17 cellular contexts compared by ENCODE assay signal in genomic region chr5:57953830-57954229, GRCh38.
DNase-seq lines count a peak whose midpoint lies in the region; ATAC-seq, FAIRE-seq and TF ChIP-seq lines count a peak whose summit lies in the region.
"Had no signal": no experiment of that assay in that cellular context is flagged by ENCODE, and none has a peak within 500 bp of the region (broad histone marks: within the 10 kb centered on the region; RNA-seq: fewer than 3 reads in every experiment).

No MANE protein-coding gene starts in this region.

- H4K8ac ChIP-seq in neuronal stem cell (ENCODE audit: low read depth, low read length) = no peak overlapping the region

- H3K27me3 Mint-ChIP-seq in GM23338 (ENCODE audit: insufficient read depth, low read depth, poor library complexity) = no peaks in the 10 kb centered on the region

- H4K91ac ChIP-seq in neuronal stem cell (ENCODE audit: low read depth, low read length, poor library complexity) = no peak overlapping the region

- H3K27ac ChIP-seq in GM23338 (ENCODE audit: low read depth) = no peak overlapping the region
- peak overlapping the region; percentile 2; the same call in 1 of the 3 replicates for H3K27ac ChIP-seq in K562 (ENCODE audit: extremely low read depth, low read depth, low read length)
- H3K27ac ChIP-seq in neuronal stem cell (replicated peaks; ENCODE audit: low read length) = no peak overlapping the region
- H3K27ac ChIP-seq: BLaER1 treated with 17β-estradiol and CSF1 and Interleukin-3, amounts not matched to agents 10 nM and 100 nM; HL-60 had no signal

- H3K4me3 Mint-ChIP-seq in GM23338 = no peak overlapping the region
- H3K4me3 Mint-ChIP-seq: CD4-positive, alpha-beta T cell had no signal

- H3K4me1 Mint-ChIP-seq in GM23338 = peaks cover 9% of the 10 kb centered on the region; the same call in 1 of the 3 replicates

- H3K36me3 Mint-ChIP-seq in GM23338 (ENCODE audit: low read depth) = no peaks in the 10 kb centered on the region

- POLR2A ChIA-PET in K562 (lab: Yijun Ruan, JAX) = interaction anchor here (0.6 to 0.7 kb wide), 2 partner anchors 43 to 454 kb away, joined by 3 read pairs; no protein-coding TSS in a partner anchor

- no peaks in the 10 kb centered on the region; the same call in 1 of the 2 replicates for H3K9me3 ChIP-seq in K562 (replicated peaks; ENCODE audit: control insufficient read depth, insufficient read depth, low read depth, low read length)
- H3K9me3 ChIP-seq in neuronal stem cell (replicated peaks in 1 of 2; ENCODE audit: control insufficient read depth in 2 of 2, insufficient read depth in 1 of 2, low read depth in 1 of 2, low read length in 2 of 2) = no peaks in the 10 kb centered on the region
- H3K9me3 ChIP-seq: BLaER1 treated with 17β-estradiol and CSF1 and Interleukin-3, amounts not matched to agents 10 nM and 100 nM; HAP-1 had no signal

- FAIRE-seq in K562 (lab: Jason Lieb, UNC) = peak; percentile 59
- FAIRE-seq: G401.6, GM12891 had no signal

- no peak overlapping the region for H2BK120ac ChIP-seq in neuronal stem cell (ENCODE audit: low read depth, low read length)

- ATAC-seq in GM23338 (no peak), K562 (peak; percentile 75), HG03159 (IDR thresholded peaks at IDR 0.05; ENCODE audit: unreplicated experiment) (no peak)

- WGBS in K562 (ENCODE audit: insufficient coverage, low coverage, missing lambda C conversion rate) = 0% methylated on average over 2 of the region's 2 CpGs
- no CpG with 5 or more reads among the region's 2 CpGs for WGBS in neuronal stem cell (ENCODE audit: extremely low coverage in 2 of 2, insufficient read length in 2 of 2, insufficient replicate concordance in 1 of 2), 2 donors

- no peak overlapping the region for H3K4ac ChIP-seq in neuronal stem cell (ENCODE audit: low read length)

- no peaks in the 10 kb centered on the region for H3K79me2 ChIP-seq in GM23338 (replicated peaks; ENCODE audit: insufficient read depth)
- no peaks in the 10 kb centered on the region for H3K79me2 ChIP-seq in K562 (ENCODE audit: control insufficient read depth, insufficient read depth, low read length)

- peaks cover 9% of the 10 kb centered on the region; the same call in 1 of the 2 replicates for H3K9me2 ChIP-seq in GM23338 (ENCODE audit: insufficient read depth)

- CTCF ChIA-PET in K562 (lab: Yijun Ruan, JAX; ENCODE audit: low intra/inter-chr PET ratio) = no interaction called here

- H3K4me1 ChIP-seq in GM23338 (ENCODE audit: insufficient read depth) = 0 out of 2 replicates have a peak, but pooled peaks cover 6% of the 10 kb centered on the region
- no peaks in the 10 kb centered on the region; a peak in 1 of 5 replicates for H3K4me1 ChIP-seq in K562 (replicated peaks in 1 of 2; ENCODE audit: control insufficient read depth in 2 of 2, insufficient read depth in 2 of 2, low read length in 2 of 2)
- H3K4me1 ChIP-seq in neuronal stem cell (ENCODE audit: control insufficient read depth in 2 of 2, insufficient read depth in 1 of 2, low read depth in 1 of 2, low read length in 2 of 2) = peaks cover 3 to 4% of the 10 kb centered on the region in 2 donors
- H3K4me1 ChIP-seq: HAP-1 had no signal

- H2AFZ ChIP-seq in GM23338 (peak overlapping the region; percentile 6; the same call in 1 of the 2 replicates), K562 (ENCODE audit: low read depth, low read length) (no peak overlapping the region), neuronal stem cell (ENCODE audit: low read length) (peak overlapping the region; percentile 46)

- in situ Hi-C loops in K562 (cut with MboI) = no loop called here

- TF ChIP-seq POLR2A in K562 (conservative IDR thresholded peaks at IDR 0.05) = no peak

- H3K4me2 ChIP-seq in GM23338 (no peak overlapping the region), K562 (ENCODE audit: insufficient read depth, low read length) (no peak overlapping the region), neuronal stem cell (ENCODE audit: insufficient read depth, low read length, poor library complexity, severe bottlenecking) (no peak overlapping the region)
- H3K4me2 ChIP-seq: BLaER1 treated with 17β-estradiol and CSF1 and Interleukin-3, amounts not matched to agents 10 nM and 100 nM had no signal

- H3K4me3 ChIP-seq in GM23338 (no peak overlapping the region), K562 (no peak overlapping the region), neuronal stem cell (ENCODE audit: low read length in 2 of 2) (no peak overlapping the region)
- H3K4me3 ChIP-seq: BLaER1 treated with 17β-estradiol and CSF1 and Interleukin-3, amounts not matched to agents 10 nM and 100 nM; HAP-1 had no signal

- peak; percentile 17; the same call in 1 of the 2 replicates for TF ChIP-seq EP300 in K562 (IDR thresholded peaks at IDR 0.05; ENCODE audit: low read length)

- H3K9me3 Mint-ChIP-seq in GM23338 = no peaks in the 10 kb centered on the region
- H3K9me3 Mint-ChIP-seq: CD4-positive, alpha-beta T cell had no signal

- H3K27ac Mint-ChIP-seq in GM23338 = no peak overlapping the region
- H3K27ac Mint-ChIP-seq: CD4-positive, alpha-beta T cell had no signal

- H3K23ac ChIP-seq in neuronal stem cell (ENCODE audit: low read depth, low read length, poor library complexity) = no peak overlapping the region

- H2BK12ac ChIP-seq in neuronal stem cell (ENCODE audit: low read length) = no peak overlapping the region

- no peak overlapping the region for H2BK15ac ChIP-seq in neuronal stem cell (ENCODE audit: low read length)

- DNase-seq in GM23338 (ENCODE audit: low spot score) = no peak
- peak; percentile 7 for DNase-seq in SK-N-DZ (ENCODE audit: low spot score)
- DNase-seq in K562 (ENCODE audit: extremely low read depth in 1 of 4, low spot score in 3 of 4) = peak in 2 of 4 experiments; percentile 19 to 38
- DNase-seq in neuronal stem cell (ENCODE audit: low spot score) = no peak
- DNase-seq in activated CD4-positive, alpha-beta T cell treated with anti-CD3 and anti-CD28 coated beads for 48 hours = no peak
- DNase-seq in DMS79 treated with DMSO at 0.1 percent for 48 hours (lab: John Stamatoyannopoulos, UW) = no peak
- DNase-seq: ACHN; CD4-positive, alpha-beta T cell; DMS79; EL; GOT3 had no signal

- H4K20me1 ChIP-seq in GM23338 (replicated peaks; ENCODE audit: insufficient read depth) (no peaks in the 10 kb centered on the region), K562 (replicated peaks; ENCODE audit: control insufficient read depth, insufficient read depth, low read length) (no peaks in the 10 kb centered on the region)
- H4K20me1 ChIP-seq: BLaER1 treated with 17β-estradiol and CSF1 and Interleukin-3, amounts not matched to agents 10 nM and 100 nM had no signal

- TF ChIP-seq CTCF in GM23338 (conservative IDR thresholded peaks at IDR 0.05; ENCODE audit: low read depth in 2 of 2) (no peak), K562 (IDR thresholded peaks at IDR 0.05 in 2 of 3, conservative IDR thresholded peaks at IDR 0.05 in 1 of 3; ENCODE audit: insufficient read depth in 2 of 3, low read depth in 1 of 3, low read length in 3 of 3) (no peak)

- no peaks in the 10 kb centered on the region for H3K9me1 ChIP-seq in K562 (ENCODE audit: control insufficient read depth, insufficient read depth, low read length)

- H3K36me3 ChIP-seq in GM23338 (ENCODE audit: insufficient read depth) = no peaks in the 10 kb centered on the region
- no peaks in the 10 kb centered on the region for H3K36me3 ChIP-seq in K562 (ENCODE audit: control insufficient read depth, insufficient read depth, low read length)
- H3K36me3 ChIP-seq in neuronal stem cell (replicated peaks in 1 of 2; ENCODE audit: control insufficient read depth in 2 of 2, insufficient read depth in 2 of 2, low read length in 2 of 2) = no peaks in the 10 kb centered on the region
- H3K36me3 ChIP-seq: BLaER1 treated with 17β-estradiol and CSF1 and Interleukin-3, amounts not matched to agents 10 nM and 100 nM; HAP-1 had no signal

- no peaks in the 10 kb centered on the region for H3K79me1 ChIP-seq in neuronal stem cell (ENCODE audit: low read depth, low read length)

- H3K27me3 ChIP-seq in GM23338 (ENCODE audit: insufficient read depth) (no peaks in the 10 kb centered on the region), K562 (ENCODE audit: control insufficient read depth in 2 of 2, insufficient read depth in 2 of 2, low read length in 2 of 2) (no peaks in the 10 kb centered on the region), neuronal stem cell (ENCODE audit: control insufficient read depth in 3 of 3, insufficient read depth in 3 of 3, low read depth in 1 of 3, low read length in 3 of 3) (no peaks in the 10 kb centered on the region)
- H3K27me3 ChIP-seq: BLaER1 treated with 17β-estradiol and CSF1 and Interleukin-3, amounts not matched to agents 10 nM and 100 nM had no signal

- no peak overlapping the region for H2BK5ac ChIP-seq in neuronal stem cell (ENCODE audit: low read length)

- no peak overlapping the region for H3K18ac ChIP-seq in neuronal stem cell (ENCODE audit: low read length)

- BruUV-seq in K562 (replicated peaks; lab: Mats Ljungman, UMichigan) = no TSS peak

- TF ChIP-seq RAD21 in K562 (CRISPR knock-in tag; conservative IDR thresholded peaks at IDR 0.05 in 1 of 2, IDR thresholded peaks at IDR 0.05 in 1 of 2) = 0 out of 4 replicates have a peak, but pooled peaks of 1 of the 2 experiments have one; percentile 5

- no peak overlapping the region for H3K14ac ChIP-seq in neuronal stem cell (ENCODE audit: low read length)

- intact Hi-C loops in K562 (cut with micrococcal nuclease) = loop anchor here (10.0 kb wide), 1 partner anchor 121 kb away; no protein-coding TSS in a partner anchor

- H3K9ac ChIP-seq in K562 (ENCODE audit: insufficient read depth in 1 of 2, low read depth in 2 of 2, low read length in 2 of 2) (no peak overlapping the region), neuronal stem cell (ENCODE audit: low read depth, low read length, poor library complexity) (no peak overlapping the region)
- H3K9ac ChIP-seq: BLaER1 treated with 17β-estradiol and CSF1 and Interleukin-3, amounts not matched to agents 10 nM and 100 nM had no signal

- no peaks in the 10 kb centered on the region for H3F3A ChIP-seq in GM23338 (replicated peaks; ENCODE audit: low read depth)

- no peak overlapping the region for H2AK5ac ChIP-seq in neuronal stem cell (ENCODE audit: low read depth, low read length)

TF ChIP-seq in GM23338, 12 proteins besides CTCF, POLR2A, EP300 and RAD21 (continues in another document):
- TF ChIP-seq POLR2AphosphoS5 (IDR thresholded peaks at IDR 0.05; ENCODE audit: low read depth) = no peak

TF ChIP-seq in K562, 482 proteins besides CTCF, POLR2A, EP300 and RAD21 (continues in another document):
- no peak for TF ChIP-seq STAT5A (IDR thresholded peaks at IDR 0.05; ENCODE audit: borderline replicate concordance, low read length)
- TF ChIP-seq NCOR1 (IDR thresholded peaks at IDR 0.05) = 0 out of 2 replicates have a peak, but pooled peaks have one; percentile 13
- no peak for TF ChIP-seq ZNF830 (CRISPR knock-in tag; IDR thresholded peaks at IDR 0.05)
- TF ChIP-seq TEAD4 (IDR thresholded peaks at IDR 0.05; ENCODE audit: low read length) = peak; percentile 39; the same call in 1 of the 2 replicates
- TF ChIP-seq TEAD4 (CRISPR knock-in tag; IDR thresholded peaks at IDR 0.05; ENCODE audit: borderline replicate concordance) = no peak
- no peak for TF ChIP-seq HNRNPH1 (optimal IDR thresholded peaks at IDR 0.05; ENCODE audit: low read depth, low read length)
- peak; percentile 32 for TF ChIP-seq CBFA2T2 (conservative IDR thresholded peaks at IDR 0.05)
- TF ChIP-seq CREB1 (IDR thresholded peaks at IDR 0.05) = 0 out of 2 replicates have a peak, but pooled peaks have one; percentile 26
- no peak for TF ChIP-seq CREB1 (CRISPR knock-in tag; IDR thresholded peaks at IDR 0.05)
